ENCODE assay signal across 1 cellular context in the genomic region with DNA sequence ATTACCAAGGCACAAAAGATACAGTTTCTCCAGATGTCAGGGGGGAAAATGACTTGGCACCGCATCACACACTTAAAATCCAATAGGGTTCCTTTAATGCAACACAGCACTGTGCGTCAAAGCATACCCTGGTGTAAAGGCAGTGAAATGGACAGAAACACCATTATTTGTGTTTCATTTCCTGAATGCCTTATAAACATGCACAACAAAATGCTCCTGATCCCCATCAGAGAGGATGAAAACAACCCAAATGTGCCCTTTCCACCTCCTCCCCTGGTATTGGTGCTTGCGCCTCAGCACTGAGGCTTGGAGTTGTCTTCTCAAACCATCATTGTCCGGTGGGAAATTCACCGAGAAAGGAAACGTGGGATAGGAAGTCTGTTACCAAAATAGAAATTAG.
TF ChIP-seq lines count a peak whose summit lies in the region.

No MANE protein-coding gene starts in this region.

TF ChIP-seq in HEK293, 187 proteins besides CTCF, POLR2A, EP300 and RAD21 (continued from another document):
- TF ChIP-seq, protein P1, sequence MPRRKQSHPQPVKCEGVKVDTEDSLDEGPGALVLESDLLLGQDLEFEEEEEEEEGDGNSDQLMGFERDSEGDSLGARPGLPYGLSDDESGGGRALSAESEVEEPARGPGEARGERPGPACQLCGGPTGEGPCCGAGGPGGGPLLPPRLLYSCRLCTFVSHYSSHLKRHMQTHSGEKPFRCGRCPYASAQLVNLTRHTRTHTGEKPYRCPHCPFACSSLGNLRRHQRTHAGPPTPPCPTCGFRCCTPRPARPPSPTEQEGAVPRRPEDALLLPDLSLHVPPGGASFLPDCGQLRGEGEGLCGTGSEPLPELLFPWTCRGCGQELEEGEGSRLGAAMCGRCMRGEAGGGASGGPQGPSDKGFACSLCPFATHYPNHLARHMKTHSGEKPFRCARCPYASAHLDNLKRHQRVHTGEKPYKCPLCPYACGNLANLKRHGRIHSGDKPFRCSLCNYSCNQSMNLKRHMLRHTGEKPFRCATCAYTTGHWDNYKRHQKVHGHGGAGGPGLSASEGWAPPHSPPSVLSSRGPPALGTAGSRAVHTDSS (tag by site-specific recombination; IDR thresholded peaks at IDR 0.05): no peak
- TF ChIP-seq ZBTB8A (tag by site-specific recombination; IDR thresholded peaks at IDR 0.05) (no peak), ZNF585B (tag by site-specific recombination; IDR thresholded peaks at IDR 0.05) (no peak), FEZF1 (tag by site-specific recombination; IDR thresholded peaks at IDR 0.05) (no peak), SALL2 (tag by site-specific recombination; IDR thresholded peaks at IDR 0.05; ENCODE audit: borderline replicate concordance) (no peak)
